In genomic region chr5:151581841-151582583, GRCh38 we compare ENCODE assay signal across 25 cellular contexts. TPM values are rescaled to one million over a fixed set of nuclear protein-coding genes. Genes with fewer than 3 reads are reported as not detected.
DNase-seq lines count a peak whose midpoint lies in the region; ATAC-seq and TF ChIP-seq lines count a peak whose summit lies in the region.
"Had no signal": no experiment of that assay in that cellular context is flagged by ENCODE, and none has a peak within 500 bp of the region (broad histone marks: within the 10 kb centered on the region; RNA-seq: fewer than 3 reads in every experiment).

No MANE protein-coding gene starts in this region.

- H3K36me3 Mint-ChIP-seq in nephron (ENCODE audit: low read depth), result no peaks in the 10 kb centered on the region
- H3K36me3 Mint-ChIP-seq: brain; mesothelial cell of epicardium; natural killer cell treated with Interleukin-12 subunit alpha and Interleukin-12 subunit beta and Interleukin-15 and Interleukin-18, amount 100 ng/mL, for 72 hours; T-cell had no signal

- ATAC-seq in HG03045 (IDR thresholded peaks at IDR 0.05; ENCODE audit: unreplicated experiment) (no peak), HG03432 (IDR thresholded peaks at IDR 0.05; ENCODE audit: unreplicated experiment) (no peak)
- ATAC-seq: left colon; natural killer cell treated with Interleukin-12 subunit alpha and Interleukin-12 subunit beta and Interleukin-15 and Interleukin-18, amount 100 ng/mL, for 72 hours; PC-3; T-cell had no signal

- peak; percentile 9 for DNase-seq in DMS53 treated with DMSO at 0.1 percent for 48 hours (lab: John Stamatoyannopoulos, UW; ENCODE audit: unreplicated experiment)
- DNase-seq in NCI-H524 (lab: John Stamatoyannopoulos, UW), result peak; percentile 63 to 79
- DNase-seq in cerebellar cortex (ENCODE audit: low spot score), result peak; percentile 91
- DNase-seq in mucosa of gallbladder (ENCODE audit: low spot score), result no peak
- DNase-seq in activated CD4-positive, alpha-beta T cell treated with anti-CD3 and anti-CD28 coated beads for 4 hours, result no peak
- DNase-seq: activated CD4-positive, alpha-beta T cell treated with anti-CD3 and anti-CD28 coated beads, Interleukin-2, amount 50 U/mL, for 4 hours; activated CD8-positive, alpha-beta memory T cell treated with anti-CD3 and anti-CD28 coated beads, Interleukin-2, amount 50 U/mL, for 48 hours; activated effector memory CD4-positive, alpha-beta T cell treated with Interleukin-2 at 50 U/mL for 16 hours; GF-D8; left colon; MM.1S; NCI-H1930; NCI-H526 treated with DMSO at 0.1 percent for 48 hours; PC-3; posterior cingulate gyrus; stimulated activated naive CD4-positive, alpha-beta T cell; T-cell; tibial artery had no signal

- H3K27me3 Mint-ChIP-seq in nephron (ENCODE audit: low read depth), result peaks cover 14% of the 10 kb centered on the region
- H3K27me3 Mint-ChIP-seq: brain had no signal

- H3K4me3 Mint-ChIP-seq in nephron, result no peak overlapping the region
- H3K4me3 Mint-ChIP-seq: brain; mesothelial cell of epicardium; natural killer cell treated with Interleukin-12 subunit alpha and Interleukin-12 subunit beta and Interleukin-15 and Interleukin-18, amount 100 ng/mL, for 72 hours; T-cell had no signal

- H3K27ac Mint-ChIP-seq in nephron, result peak overlapping the region in 2 of 3 experiments; percentile 1 to 23
- H3K27ac Mint-ChIP-seq: natural killer cell treated with Interleukin-12 subunit alpha and Interleukin-12 subunit beta and Interleukin-15 and Interleukin-18, amount 100 ng/mL, for 72 hours; T-cell had no signal

- no peaks in the 10 kb centered on the region for H3K9me3 Mint-ChIP-seq in nephron
- H3K9me3 Mint-ChIP-seq: natural killer cell treated with Interleukin-12 subunit alpha and Interleukin-12 subunit beta and Interleukin-15 and Interleukin-18, amount 100 ng/mL, for 72 hours; T-cell had no signal

- TF ChIP-seq CTCF in nephron (IDR thresholded peaks at IDR 0.05; ENCODE audit: unreplicated experiment in 3 of 3), result no peak

- peaks cover 14% of the 10 kb centered on the region for H3K4me1 Mint-ChIP-seq in nephron
- H3K4me1 Mint-ChIP-seq: brain had no signal

RNA-seq across cellular contexts. Expression of gene FAT2, which starts 9.1 kb away (rescaled TPM):
- 0.03 TPM for total RNA-seq in mucosa of gallbladder
- total RNA-seq: dermis microvascular lymphatic vessel endothelial cell; left colon; natural killer cell treated with Interleukin-12 subunit alpha and Interleukin-12 subunit beta and Interleukin-15 and Interleukin-18, amount 100 ng/mL, for 72 hours; PC-3; T-cell had no signal

Comparison
In these comparisons a context has a peak if more than half of its experiments do, and no peak if none do; other contexts are left out.
1. DNase-seq: peak in DMS53 treated with DMSO at 0.1 percent for 48 hours (single experiment), NCI-H524 (2 of 2) and cerebellar cortex (single experiment); none in mucosa of gallbladder (single experiment) and activated CD4-positive, alpha-beta T cell treated with anti-CD3 and anti-CD28 coated beads for 4 hours (0 of 2).